Comparison of ENCODE assay signal across 8 cellular contexts in genomic region chr13:113001251-113002140, GRCh38. TPM values are rescaled to one million over a fixed set of nuclear protein-coding genes. Genes with fewer than 3 reads are reported as not detected.
DNase-seq lines count a peak whose midpoint lies in the region; ATAC-seq and TF ChIP-seq lines count a peak whose summit lies in the region.

No MANE protein-coding gene starts in this region.

- H3K27me3 ChIP-seq in esophagus squamous epithelium (peaks cover 0 to 20% (median 0%) of the 10 kb centered on the region in 4 donors), parathyroid adenoma (ENCODE audit: control insufficient read depth, insufficient read depth, low read length) (no peaks in the 10 kb centered on the region)

- H3K4me2 ChIP-seq in parathyroid adenoma (ENCODE audit: low read length) = peak overlapping the region; percentile 92

- TF ChIP-seq POLR2A in esophagus squamous epithelium (IDR thresholded peaks at IDR 0.05) (no peak), GM18505 (IDR thresholded peaks at IDR 0.05; ENCODE audit: borderline replicate concordance, extremely low read depth, insufficient read depth, insufficient read length) (no peak)

- DNase-seq in Daoy (ENCODE audit: low read depth) = peak; percentile 36
- peak; percentile 86 for DNase-seq in NCI-H2227 (lab: John Stamatoyannopoulos, UW; ENCODE audit: unreplicated experiment)
- DNase-seq in esophagus squamous epithelium (lab: John Stamatoyannopoulos, UW) = no peak
- DNase-seq in OCI-M2 (lab: John Stamatoyannopoulos, UW; ENCODE audit: unreplicated experiment) = no peak
- DNase-seq in cerebellum (ENCODE audit: low spot score) = no peak
- no peak for DNase-seq in ACHN

- TF ChIP-seq CTCF in esophagus squamous epithelium (IDR thresholded peaks at IDR 0.05) (no peak), parathyroid adenoma (IDR thresholded peaks at IDR 0.05) (no peak)

- WGBS in esophagus squamous epithelium, 2 donors = 0% methylated on average over 1 to 4 of the region's 50 CpGs

- H3K27ac ChIP-seq in esophagus squamous epithelium = no peak overlapping the region
- peak overlapping the region; percentile 32 for H3K27ac ChIP-seq in parathyroid adenoma

- H2AFZ ChIP-seq in parathyroid adenoma = peak overlapping the region; percentile 81

- H3K4me3 ChIP-seq in esophagus squamous epithelium (peak overlapping the region; percentile 11 to 55 (median 32)), parathyroid adenoma (ENCODE audit: low read depth, low read length) (peak overlapping the region; percentile 69)

- no peaks in the 10 kb centered on the region for H3K9me3 ChIP-seq in esophagus squamous epithelium
- H3K9me3 ChIP-seq in parathyroid adenoma (ENCODE audit: control insufficient read depth, low read length) = no peaks in the 10 kb centered on the region

- no peak for ATAC-seq in GM18505 (IDR thresholded peaks at IDR 0.05; ENCODE audit: unreplicated experiment)

- in situ Hi-C loops in ACHN (cut with HindIII; ENCODE audit: low pct_ligation_motif_present, low pct_unique_long_range_greater_than_20kb, low sequenced_read_pairs) = no loop called here

- H3K36me3 ChIP-seq in esophagus squamous epithelium = peaks cover 0 to 9% (median 0%) of the 10 kb centered on the region in 3 donors
- no peaks in the 10 kb centered on the region for H3K36me3 ChIP-seq in parathyroid adenoma (ENCODE audit: control insufficient read depth, insufficient read depth, low read length)

- intact Hi-C loops in esophagus squamous epithelium (cut with DNase I) = no loop called here

- H3K79me2 ChIP-seq in parathyroid adenoma = peaks cover 6% of the 10 kb centered on the region

- no peak overlapping the region for H3K9ac ChIP-seq in parathyroid adenoma

- peaks cover 10 to 38% (median 20%) of the 10 kb centered on the region in 3 donors for H3K4me1 ChIP-seq in esophagus squamous epithelium
- H3K4me1 ChIP-seq in parathyroid adenoma = no peaks in the 10 kb centered on the region

RNA-seq across cellular contexts. Expression of gene MCF2L, which starts 32.5 kb away (rescaled TPM):
- 11.3 and 18.7 TPM in 2 replicates for total RNA-seq in Daoy (2014; rRNA removed; shearing (Covaris generic))
- total RNA-seq in esophagus squamous epithelium (10 to 100 TPM; 10.2 to 25.4 (median 16.9) TPM), cerebellum (109 TPM)

Comparison
In these comparisons a context has a peak if more than half of its experiments do, and no peak if none do; other contexts are left out.
1. DNase-seq: peak in Daoy (single experiment) and NCI-H2227 (single experiment); none in esophagus squamous epithelium (single experiment), OCI-M2 (single experiment), cerebellum (single experiment) and ACHN (single experiment).